Comparison of ENCODE assay signal across 8 cellular contexts in genomic region chr14:102694530-102695171, GRCh38.
A peak's percentile ranks its signal among the peaks of the same experiment; 100 is the strongest.
DNase-seq lines count a peak whose midpoint lies in the region; ATAC-seq lines count a peak whose summit lies in the region.

No MANE protein-coding gene starts in this region.

- no peak overlapping the region for H3K27ac Mint-ChIP-seq in activated T-cell treated with anti-CD3 and anti-CD28 coated beads, Interleukin-2, amount 50 U/mL, for 24 hours

- peaks cover 39% of the 10 kb centered on the region for H3K4me1 Mint-ChIP-seq in activated T-cell treated with anti-CD3 and anti-CD28 coated beads, Interleukin-2, amount 50 U/mL, for 24 hours (ENCODE audit: low read depth)

- DNase-seq in activated T-cell treated with anti-CD3 and anti-CD28 coated beads for 1 hour (ENCODE audit: low read depth) (peak; percentile 40), NCI-H1694 treated with DMSO at 0.1 percent for 48 hours (lab: John Stamatoyannopoulos, UW) (peak; percentile 97), T-helper 2 cell (peak in 4 of 5 experiments; percentile 11 to 63 (median 22)), brain pericyte (ENCODE audit: low read depth, low spot score) (peak; percentile 25), iPS-NIHi7 (ENCODE audit: extremely low spot score) (peak; percentile 84)
- no peak for DNase-seq in activated T-cell treated with anti-CD3 and anti-CD28 coated beads, Interleukin-2, amount 50 U/mL, for 24 hours
- peak; percentile 7 to 81 (median 26) for DNase-seq in stimulated activated CD4-positive, alpha-beta T cell treated with anti-CD3 and anti-CD28 coated beads, Interleukin-12 subunit alpha, Interleukin-12 subunit beta, amount 100 ng/mL, for 48 hours (ENCODE audit: low read depth in 2 of 3, low spot score in 1 of 3)

- no peak overlapping the region for H3K4me3 Mint-ChIP-seq in activated T-cell treated with anti-CD3 and anti-CD28 coated beads, Interleukin-2, amount 50 U/mL, for 24 hours

- no peak for ATAC-seq in GM19023 (IDR thresholded peaks at IDR 0.05; ENCODE audit: unreplicated experiment)

- H3K27me3 Mint-ChIP-seq in activated T-cell treated with anti-CD3 and anti-CD28 coated beads, Interleukin-2, amount 50 U/mL, for 24 hours, result no peaks in the 10 kb centered on the region

- H3K36me3 Mint-ChIP-seq in activated T-cell treated with anti-CD3 and anti-CD28 coated beads, Interleukin-2, amount 50 U/mL, for 24 hours (ENCODE audit: low read depth), result peaks cover 3% of the 10 kb centered on the region

- H3K9me3 Mint-ChIP-seq in activated T-cell treated with anti-CD3 and anti-CD28 coated beads, Interleukin-2, amount 50 U/mL, for 24 hours, result no peaks in the 10 kb centered on the region
